In genomic region chr17:40069751-40070643, GRCh38 we compare ENCODE assay signal across 8 cellular contexts. TPM values are rescaled to one million over a fixed set of nuclear protein-coding genes. Genes with fewer than 3 reads are reported as not detected.
DNase-seq lines count a peak whose midpoint lies in the region; ATAC-seq and TF ChIP-seq lines count a peak whose summit lies in the region.

No MANE protein-coding gene starts in this region.

- POLR2A ChIA-PET in GM10248 (lab: Yijun Ruan, JAX) = no interaction called here

- peaks cover 0 to 97% of the 10 kb centered on the region in 2 donors for H3K4me1 ChIP-seq in right atrium auricular region

- CTCF ChIA-PET in GM10248 (lab: Yijun Ruan, JAX) = interaction anchor here (0.9 to 2.2 kb wide), 7 partner anchors 12 to 99 kb away, joined by 3 to 12 read pairs (median 3); no protein-coding TSS in a partner anchor

- peak; percentile 23 to 47 for ATAC-seq in activated naive CD4-positive, alpha-beta T cell treated with anti-CD3 and anti-CD28 coated beads, Interleukin-2, amount 50 U/mL, for 72 hours
- ATAC-seq in stimulated activated naive B cell treated with anti-CD40 and anti-IgM and Interleukin-4, amounts not matched to agents 10 μg/mL and 1 μg/mL and 100 μg/mL, for 72 hours (replicated peaks) = peak; percentile 38 to 43

- peak overlapping the region; percentile 10 to 36 for H3K4me3 ChIP-seq in right atrium auricular region

- H3K4me3 Mint-ChIP-seq in stimulated activated naive B cell treated with anti-CD40 and anti-IgM and Interleukin-4, amounts not matched to agents 10 μg/mL and 1 μg/mL and 100 μg/mL, for 72 hours = peak overlapping the region; percentile 88 to 92

- TF ChIP-seq CTCF in right atrium auricular region (IDR thresholded peaks at IDR 0.05) (peak in 1 of 2 donors; percentile 25), GM10248 (IDR thresholded peaks at IDR 0.05; ENCODE audit: control extremely low read depth, extremely low read depth, low read depth, missing control alignments) (no peak)

- no peaks in the 10 kb centered on the region for H3K9me3 ChIP-seq in right atrium auricular region

- peaks cover 0 to 4% of the 10 kb centered on the region in 2 donors for H3K9me3 Mint-ChIP-seq in activated naive CD4-positive, alpha-beta T cell treated with anti-CD3 and anti-CD28 coated beads, Interleukin-2, amount 50 U/mL, for 72 hours
- no peaks in the 10 kb centered on the region for H3K9me3 Mint-ChIP-seq in stimulated activated naive B cell treated with anti-CD40 and anti-IgM and Interleukin-4, amounts not matched to agents 10 μg/mL and 1 μg/mL and 100 μg/mL, for 72 hours

- H3K27ac Mint-ChIP-seq in activated naive CD4-positive, alpha-beta T cell treated with anti-CD3 and anti-CD28 coated beads, Interleukin-2, amount 50 U/mL, for 72 hours = peak overlapping the region; percentile 83 to 93
- peak overlapping the region; percentile 59 for H3K27ac Mint-ChIP-seq in stimulated activated naive B cell treated with anti-CD40 and anti-IgM and Interleukin-4, amounts not matched to agents 10 μg/mL and 1 μg/mL and 100 μg/mL, for 72 hours

- H3K36me3 ChIP-seq in right atrium auricular region = peaks cover 11% of the 10 kb centered on the region

- peaks cover 49 to 73% of the 10 kb centered on the region in 2 donors for H3K4me1 Mint-ChIP-seq in stimulated activated naive B cell treated with anti-CD40 and anti-IgM and Interleukin-4, amounts not matched to agents 10 μg/mL and 1 μg/mL and 100 μg/mL, for 72 hours

- peak overlapping the region; percentile 95 to 98 for H3K27ac ChIP-seq in right atrium auricular region

- H3K27me3 ChIP-seq in right atrium auricular region = no peaks in the 10 kb centered on the region

- DNase-seq in stimulated activated CD4-positive, alpha-beta T cell treated with anti-CD3 and anti-CD28 coated beads, Interleukin-1b, Interleukin-23, amount 100 ng/mL, for 48 hours = peak; percentile 30
- no peak for DNase-seq in stimulated activated CD4-positive, alpha-beta T cell treated with anti-CD3 and anti-CD28 coated beads, Interleukin-2, amount 100 ng/mL, for 48 hours
- DNase-seq in NCI-H774 (lab: John Stamatoyannopoulos, UW) (peak; percentile 45), right atrium auricular region (ENCODE audit: low spot score) (no peak), iPS-NIHi11 (ENCODE audit: low spot score) (no peak), GM10248 (ENCODE audit: extremely low spot score) (no peak)
- DNase-seq in activated naive CD4-positive, alpha-beta T cell treated with anti-CD3 and anti-CD28 coated beads, Interleukin-2, amount 50 U/mL, for 72 hours (ENCODE audit: low spot score in 2 of 2) = no peak
- DNase-seq in stimulated activated naive B cell treated with anti-CD40 and anti-IgM and Interleukin-4, amounts not matched to agents 10 μg/mL and 1 μg/mL and 100 μg/mL, for 72 hours = no peak

- H3K27me3 Mint-ChIP-seq in stimulated activated naive B cell treated with anti-CD40 and anti-IgM and Interleukin-4, amounts not matched to agents 10 μg/mL and 1 μg/mL and 100 μg/mL, for 72 hours = no peaks in the 10 kb centered on the region

- no peaks in the 10 kb centered on the region for H3K36me3 Mint-ChIP-seq in activated naive CD4-positive, alpha-beta T cell treated with anti-CD3 and anti-CD28 coated beads, Interleukin-2, amount 50 U/mL, for 72 hours
- no peaks in the 10 kb centered on the region for H3K36me3 Mint-ChIP-seq in stimulated activated naive B cell treated with anti-CD40 and anti-IgM and Interleukin-4, amounts not matched to agents 10 μg/mL and 1 μg/mL and 100 μg/mL, for 72 hours

RNA-seq across cellular contexts. Expression of gene THRA, which starts 7.2 kb away (rescaled TPM):
- 10 to 100 TPM; 14.5 to 19.3 TPM for total RNA-seq in activated naive CD4-positive, alpha-beta T cell treated with anti-CD3 and anti-CD28 coated beads, Interleukin-2, amount 50 U/mL, for 72 hours
- 10 to 100 TPM; 60.3 to 69.0 TPM for total RNA-seq in right atrium auricular region

RNA-seq across cellular contexts. Expression of gene MED24, which starts 15.8 kb away (rescaled TPM):
- total RNA-seq in activated naive CD4-positive, alpha-beta T cell treated with anti-CD3 and anti-CD28 coated beads, Interleukin-2, amount 50 U/mL, for 72 hours = 100 to 1,000 TPM; 106 to 133 TPM
- 10 to 100 TPM; 44.2 to 44.7 TPM for total RNA-seq in right atrium auricular region

RNA-seq across cellular contexts. Expression of gene NR1D1, which starts 30.4 kb away (rescaled TPM):
- 10 to 100 TPM in 1 of 2 donors, 1 to 10 TPM in 1; 4.8 to 26.7 TPM for total RNA-seq in activated naive CD4-positive, alpha-beta T cell treated with anti-CD3 and anti-CD28 coated beads, Interleukin-2, amount 50 U/mL, for 72 hours
- total RNA-seq in right atrium auricular region = 1 to 10 TPM; 8.3 to 9.9 TPM

RNA-seq across cellular contexts. Expression of gene MSL1, which starts 51.8 kb away (rescaled TPM):
- 100 to 1,000 TPM in 1 of 2 donors, 10 to 100 TPM in 1; 83.4 to 140 TPM for total RNA-seq in activated naive CD4-positive, alpha-beta T cell treated with anti-CD3 and anti-CD28 coated beads, Interleukin-2, amount 50 U/mL, for 72 hours
- 10 to 100 TPM; 42.2 to 52.5 TPM for total RNA-seq in right atrium auricular region

RNA-seq across cellular contexts. Expression of gene CSF3, which starts 54.8 kb away (rescaled TPM):
- not detected for total RNA-seq in activated naive CD4-positive, alpha-beta T cell treated with anti-CD3 and anti-CD28 coated beads, Interleukin-2, amount 50 U/mL, for 72 hours
- total RNA-seq in right atrium auricular region = 1 to 10 TPM in 1 of 2 donors, not detected in 1; 1.3 TPM

Comparison
In these comparisons a context has a peak if more than half of its experiments do, and no peak if none do; other contexts are left out.
1. DNase-seq: peak in stimulated activated CD4-positive, alpha-beta T cell treated with anti-CD3 and anti-CD28 coated beads, Interleukin-1b, Interleukin-23, amount 100 ng/mL, for 48 hours (single experiment) and NCI-H774 (single experiment); none in stimulated activated CD4-positive, alpha-beta T cell treated with anti-CD3 and anti-CD28 coated beads, Interleukin-2, amount 100 ng/mL, for 48 hours (0 of 2), activated naive CD4-positive, alpha-beta T cell treated with anti-CD3 and anti-CD28 coated beads, Interleukin-2, amount 50 U/mL, for 72 hours (0 of 2), right atrium auricular region (single experiment), stimulated activated naive B cell treated with anti-CD40 and anti-IgM and Interleukin-4, amounts not matched to agents 10 μg/mL and 1 μg/mL and 100 μg/mL, for 72 hours (single experiment), iPS-NIHi11 (single experiment) and GM10248 (single experiment).